ENCODE assay signal across 10 cellular contexts in genomic region chr2:9211496-9211895, GRCh38. TPM values are rescaled to one million over a fixed set of nuclear protein-coding genes. Genes with fewer than 3 reads are reported as not detected.
A peak's percentile ranks its signal among the peaks of the same experiment; 100 is the strongest.
DNase-seq lines count a peak whose midpoint lies in the region; ATAC-seq and TF ChIP-seq lines count a peak whose summit lies in the region.
"Had no signal": no experiment of that assay in that cellular context is flagged by ENCODE, and none has a peak within 500 bp of the region (broad histone marks: within the 10 kb centered on the region; RNA-seq: fewer than 3 reads in every experiment).

No MANE protein-coding gene starts in this region.

- H3K4me2 ChIP-seq in Loucy (ENCODE audit: low read depth, low read length, poor library complexity, severe bottlenecking) = peak overlapping the region; percentile 2

- ATAC-seq in left lung (no peak), GM21360 (IDR thresholded peaks at IDR 0.05; ENCODE audit: unreplicated experiment) (no peak), HG03097 (IDR thresholded peaks at IDR 0.05; ENCODE audit: low FRiP score, unreplicated experiment) (no peak), HG03045 (IDR thresholded peaks at IDR 0.05; ENCODE audit: unreplicated experiment) (no peak)

- H3K9me3 ChIP-seq in Loucy (ENCODE audit: insufficient read depth, low read depth, low read length) (no peaks in the 10 kb centered on the region), colonic mucosa (no peaks in the 10 kb centered on the region), left lung (no peaks in the 10 kb centered on the region), suprapubic skin (no peaks in the 10 kb centered on the region)

- peaks cover 29% of the 10 kb centered on the region for H3K4me1 ChIP-seq in Loucy (ENCODE audit: insufficient read depth, low read length, poor library complexity, severe bottlenecking)
- peaks cover 18% of the 10 kb centered on the region for H3K4me1 ChIP-seq in colonic mucosa
- H3K4me1 ChIP-seq in left lung = peaks cover 17 to 55% of the 10 kb centered on the region in 2 donors
- peaks cover 57% of the 10 kb centered on the region for H3K4me1 ChIP-seq in suprapubic skin

- intact Hi-C loops in colonic mucosa (cut with DNase I) = no loop called here
- intact Hi-C loops in left lung (cut with DNase I) = no loop called here

- 35% methylated on average over 4 of the region's 4 CpGs for WGBS in suprapubic skin

- peak; percentile 61 for DNase-seq in colonic mucosa
- no peak for DNase-seq in left lung
- DNase-seq in suprapubic skin (ENCODE audit: low spot score in 2 of 2) = peak in 1 of 2 donors; percentile 71
- DNase-seq in NAMALWA (ENCODE audit: low spot score) = no peak
- DNase-seq: CD4-positive, alpha-beta T cell; NCI-H1930 had no signal

- TF ChIP-seq POLR2A in suprapubic skin (IDR thresholded peaks at IDR 0.05) = no peak

- H3K4me3 ChIP-seq in Loucy (ENCODE audit: low read length, poor library complexity, severe bottlenecking) (no peak overlapping the region), colonic mucosa (no peak overlapping the region), left lung (no peak overlapping the region), suprapubic skin (no peak overlapping the region)

- no peaks in the 10 kb centered on the region for H3K9me2 ChIP-seq in Loucy (replicated peaks; ENCODE audit: low read depth, low read length)

- H3K79me2 ChIP-seq in Loucy (ENCODE audit: insufficient read depth, low read length) = peaks cover 64% of the 10 kb centered on the region

- H3K36me3 ChIP-seq in Loucy (ENCODE audit: insufficient read depth, low read length) (no peaks in the 10 kb centered on the region), colonic mucosa (no peaks in the 10 kb centered on the region), left lung (no peaks in the 10 kb centered on the region), suprapubic skin (no peaks in the 10 kb centered on the region)

- TF ChIP-seq EP300 in suprapubic skin (IDR thresholded peaks at IDR 0.05) = no peak

- H3F3A ChIP-seq in Loucy (ENCODE audit: low read depth) = no peaks in the 10 kb centered on the region

- H3K27ac ChIP-seq in colonic mucosa (peak overlapping the region; percentile 89), left lung (peak overlapping the region; percentile 2 to 25), suprapubic skin (peak overlapping the region; percentile 12)

- peaks cover 21% of the 10 kb centered on the region for H4K20me1 ChIP-seq in Loucy (ENCODE audit: insufficient read depth, low read length, poor library complexity, severe bottlenecking)

- H2AFZ ChIP-seq in Loucy (ENCODE audit: low read length) = no peak overlapping the region

- H3K27me3 ChIP-seq in Loucy (ENCODE audit: insufficient read depth, low read length, poor library complexity, severe bottlenecking) = no peaks in the 10 kb centered on the region
- no peaks in the 10 kb centered on the region for H3K27me3 ChIP-seq in colonic mucosa
- H3K27me3 ChIP-seq in left lung = peaks cover 0 to 28% of the 10 kb centered on the region in 2 donors
- no peaks in the 10 kb centered on the region for H3K27me3 ChIP-seq in suprapubic skin

- TF ChIP-seq CTCF in Loucy (conservative IDR thresholded peaks at IDR 0.05; ENCODE audit: low read length) = no peak
- no peak for TF ChIP-seq CTCF in colonic mucosa (IDR thresholded peaks at IDR 0.05)
- TF ChIP-seq CTCF in left lung (IDR thresholded peaks at IDR 0.05) = no peak
- TF ChIP-seq CTCF in suprapubic skin (IDR thresholded peaks at IDR 0.05) = no peak

- H3K9ac ChIP-seq in Loucy (ENCODE audit: low read depth, low read length, poor library complexity, severe bottlenecking) (no peak overlapping the region), colonic mucosa (ENCODE audit: low read depth in 2 of 2, low read length in 2 of 2) (peak overlapping the region in 1 of 2 donors; percentile 62)

RNA-seq across cellular contexts. Expression of gene ASAP2, which starts 4.9 kb away (rescaled TPM):
- total RNA-seq in colonic mucosa (10 to 100 TPM; 58.1 to 61.7 TPM), left lung (10 to 100 TPM; 21.1 to 27.3 TPM), suprapubic skin (10 to 100 TPM; 22.0 to 54.6 (median 30.0) TPM)

Comparison
In these comparisons a context has a peak if more than half of its experiments do, and no peak if none do; other contexts are left out.
1. H3K27ac ChIP-seq: peak in every context shown above with its lines; median percentile 89 in colonic mucosa; 14 in left lung; 12 in suprapubic skin.